Comparison of ENCODE assay signal across 7 cellular contexts in the genomic region with DNA sequence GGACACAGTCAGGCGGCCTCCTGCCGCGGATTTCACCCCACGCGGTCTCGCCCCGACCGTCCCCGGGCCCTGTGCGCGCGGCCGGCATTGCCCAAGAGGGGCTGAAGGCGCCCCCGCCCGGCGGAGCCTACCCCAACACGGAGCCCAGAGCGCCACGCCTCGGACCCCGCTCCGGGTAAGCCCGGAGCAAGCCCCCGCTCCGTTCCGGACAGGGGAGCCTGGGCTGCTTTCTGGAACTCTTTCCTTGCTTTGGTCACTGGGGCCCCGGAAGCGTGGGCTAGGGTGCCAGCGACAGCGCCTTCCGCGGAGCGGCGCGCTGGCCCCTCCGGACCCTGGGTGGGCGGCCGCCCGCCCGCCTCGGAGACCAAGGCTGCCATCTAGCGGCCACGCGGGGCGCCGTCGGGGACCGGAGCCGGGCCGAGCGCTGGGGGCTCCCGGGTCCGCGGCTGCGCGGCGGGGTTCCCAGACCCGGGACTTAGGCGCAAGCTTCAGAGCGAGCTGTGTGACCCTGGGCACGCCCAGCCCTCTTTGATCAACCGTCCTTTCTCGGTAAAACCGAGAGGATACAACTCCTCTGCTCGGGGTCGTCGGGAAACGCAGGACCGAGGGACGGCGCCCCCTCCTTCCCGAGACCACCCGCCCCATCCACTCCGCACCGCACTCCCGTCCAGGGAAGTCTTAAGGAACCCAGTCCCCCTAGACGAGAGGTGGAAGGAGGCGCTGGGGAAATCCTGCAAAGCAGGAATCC.
A peak's percentile ranks its signal among the peaks of the same experiment; 100 is the strongest.
DNase-seq lines count a peak whose midpoint lies in the region; ATAC-seq and TF ChIP-seq lines count a peak whose summit lies in the region.

No MANE protein-coding gene starts in this region.

- H3K27ac ChIP-seq in SK-N-MC = no peak overlapping the region

- in situ Hi-C loops in GM13976 (cut with MboI; ENCODE audit: low sequenced_read_pairs, unreplicated experiment) = loop anchor here (25.0 kb wide), 2 partner anchors 206 to 781 kb away; a partner anchor contains a TSS

- no peaks in the 10 kb centered on the region for H3K36me3 ChIP-seq in SK-N-MC (ENCODE audit: insufficient read depth, low read length)

- ATAC-seq in HG02973 (IDR thresholded peaks at IDR 0.05; ENCODE audit: unreplicated experiment) (no peak), HG02763 (IDR thresholded peaks at IDR 0.05; ENCODE audit: unreplicated experiment) (no peak)

- peak overlapping the region; percentile 81 for H3K4me3 ChIP-seq in SK-N-MC

- DNase-seq in GM13976 (ENCODE audit: low spot score) = peak; percentile 83
- no peak for DNase-seq in SK-N-MC (ENCODE audit: low read depth, low spot score)
- DNase-seq in astrocyte of the hippocampus (ENCODE audit: low read depth, low spot score) = peak; percentile 70
- DNase-seq in iPS-NIHi7 (ENCODE audit: extremely low spot score) = peak; percentile 88
- peak; percentile 14 to 63 for DNase-seq in stimulated activated CD4-positive, alpha-beta T cell treated with anti-CD3 and anti-CD28 coated beads, Interleukin-4, amount 100 ng/mL, for 4 hours

- H3K9me3 ChIP-seq in SK-N-MC (ENCODE audit: low read depth, low read length) = no peaks in the 10 kb centered on the region

- no peak overlapping the region for H3K9ac ChIP-seq in SK-N-MC (ENCODE audit: insufficient read length)

- TF ChIP-seq CTCF in GM13976 (IDR thresholded peaks at IDR 0.05; ENCODE audit: borderline replicate concordance, control extremely low read depth, extremely low read depth, insufficient read depth, missing control alignments) = peak; percentile 85
